9 cellular contexts compared by ENCODE assay signal in the genomic region with DNA sequence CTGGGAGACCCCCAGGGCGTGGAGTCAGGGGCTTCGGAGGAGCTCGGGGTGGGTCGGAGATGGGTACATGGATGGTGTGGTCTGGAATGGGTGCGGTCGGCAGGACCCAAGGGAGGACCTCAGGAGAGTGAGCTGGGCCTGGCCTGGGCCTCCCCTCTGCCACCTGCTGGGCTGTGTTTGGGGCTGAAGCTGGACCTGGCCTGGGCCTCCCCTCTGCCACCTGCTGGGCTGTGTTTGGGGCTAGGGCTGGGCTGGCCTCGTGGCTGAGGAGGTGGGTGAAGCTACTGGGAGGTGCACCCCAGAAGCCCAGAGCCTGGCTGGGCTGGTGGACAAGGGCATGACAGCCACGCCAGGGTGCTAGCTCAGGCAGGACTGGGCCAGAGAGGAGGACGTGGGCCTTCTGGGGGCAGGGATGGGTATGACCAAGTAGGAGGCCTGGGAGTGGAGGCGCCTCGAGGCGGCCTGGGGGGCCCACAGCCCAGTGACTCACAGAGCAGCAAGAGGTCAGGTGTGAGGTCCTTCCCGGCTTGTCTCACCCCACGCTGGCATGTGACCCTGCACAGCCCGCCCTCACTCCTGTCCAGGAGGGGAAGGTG. TPM values are rescaled to one million over a fixed set of nuclear protein-coding genes. Genes with fewer than 3 reads are reported as not detected.
DNase-seq lines count a peak whose midpoint lies in the region; ATAC-seq and TF ChIP-seq lines count a peak whose summit lies in the region.
"Had no signal": no experiment of that assay in that cellular context is flagged by ENCODE, and none has a peak within 500 bp of the region (broad histone marks: within the 10 kb centered on the region; RNA-seq: fewer than 3 reads in every experiment).

No MANE protein-coding gene starts in this region.

- WGBS in mammary epithelial cell (ENCODE audit: low coverage, missing lambda C conversion rate), result 66% methylated on average over 10 of the region's 15 CpGs

- BruUV-seq in mammary epithelial cell (replicated peaks; lab: Mats Ljungman, UMichigan), result no TSS peak

- no peak overlapping the region for H3K4me3 Mint-ChIP-seq in activated naive CD4-positive, alpha-beta T cell treated with anti-CD3 and anti-CD28 coated beads for 36 hours

- no peak overlapping the region for H3K9ac ChIP-seq in Karpas-422 (ENCODE audit: low read length)
- H3K9ac ChIP-seq in mammary epithelial cell (ENCODE audit: insufficient read depth, low read length), result no peak overlapping the region

- H3K27me3 Mint-ChIP-seq in activated naive CD4-positive, alpha-beta T cell treated with anti-CD3 and anti-CD28 coated beads for 36 hours (ENCODE audit: low read depth), result peaks cover 28% of the 10 kb centered on the region

- H3K4me1 Mint-ChIP-seq in activated naive CD4-positive, alpha-beta T cell treated with anti-CD3 and anti-CD28 coated beads for 36 hours (ENCODE audit: low read depth), result peaks cover 13% of the 10 kb centered on the region

- no peaks in the 10 kb centered on the region for H3K36me3 Mint-ChIP-seq in activated naive CD4-positive, alpha-beta T cell treated with anti-CD3 and anti-CD28 coated beads for 36 hours (ENCODE audit: low read depth)

- H3K4me1 ChIP-seq in Karpas-422 (ENCODE audit: low read length), result peaks cover 28% of the 10 kb centered on the region
- H3K4me1 ChIP-seq in mammary epithelial cell (ENCODE audit: insufficient read depth, low read length), result peaks cover 22% of the 10 kb centered on the region
- H3K4me1 ChIP-seq in mucosa of descending colon (ENCODE audit: low read depth), result peaks cover 35% of the 10 kb centered on the region

- DNase-seq in COLO668 (lab: John Stamatoyannopoulos, UW; ENCODE audit: unreplicated experiment) (peak; percentile 70), Karpas-422 (peak; percentile 58), mammary epithelial cell (no peak), mucosa of descending colon (peak in 2 of 3 donors; percentile 63 to 71), AG08396 (ENCODE audit: low spot score) (no peak)
- no peak for DNase-seq in NK-92 treated with Interleukin-12 subunit alpha and Interleukin-12 subunit beta, amount 100 ng/mL, for 24 hours (lab: John Stamatoyannopoulos, UW)
- DNase-seq in activated naive CD4-positive, alpha-beta T cell treated with anti-CD3 and anti-CD28 coated beads for 36 hours, result no peak
- DNase-seq: stimulated activated CD4-positive, alpha-beta T cell treated with anti-CD3 and anti-CD28 coated beads, Interleukin-2, amount 100 ng/mL, for 48 hours had no signal

- H3K27me3 ChIP-seq in Karpas-422 (ENCODE audit: low read length) (no peaks in the 10 kb centered on the region; the same call in 1 of the 2 replicates), mammary epithelial cell (ENCODE audit: insufficient read depth, low read length) (peaks cover 46% of the 10 kb centered on the region)

- H3K79me2 ChIP-seq in Karpas-422 (ENCODE audit: low read length) (no peaks in the 10 kb centered on the region), mammary epithelial cell (ENCODE audit: insufficient read depth, low read length) (no peaks in the 10 kb centered on the region)

- TF ChIP-seq CTCF in mammary epithelial cell (conservative IDR thresholded peaks at IDR 0.05 in 1 of 2, IDR thresholded peaks at IDR 0.05 in 1 of 2; ENCODE audit: extremely low read depth in 1 of 2, insufficient read depth in 1 of 2, low read depth in 1 of 2, low read length in 2 of 2) (peak; percentile 14 to 64), mucosa of descending colon (IDR thresholded peaks at IDR 0.05) (no peak)

- H3K9me2 ChIP-seq in Karpas-422 (replicated peaks; ENCODE audit: insufficient read depth, low read length), result no peaks in the 10 kb centered on the region

- H3K36me3 ChIP-seq in Karpas-422 (ENCODE audit: insufficient read depth, low read length) (no peaks in the 10 kb centered on the region), mammary epithelial cell (ENCODE audit: insufficient read depth, low read length) (no peaks in the 10 kb centered on the region), mucosa of descending colon (ENCODE audit: low read depth) (no peaks in the 10 kb centered on the region)

- H3K4me3 ChIP-seq in Karpas-422 (ENCODE audit: low read length) (no peak overlapping the region), mammary epithelial cell (replicated peaks in 1 of 3; ENCODE audit: insufficient read depth in 1 of 3, low read depth in 2 of 3, low read length in 3 of 3) (no peak overlapping the region), mucosa of descending colon (no peak overlapping the region)

- H2AFZ ChIP-seq in Karpas-422 (ENCODE audit: low read length), result no peak overlapping the region
- no peak overlapping the region for H2AFZ ChIP-seq in mammary epithelial cell (ENCODE audit: low read depth, low read length)

- H3K27ac ChIP-seq in Karpas-422 (ENCODE audit: low read length) (no peak overlapping the region), mammary epithelial cell (ENCODE audit: insufficient read depth, low read depth, low read length) (no peak overlapping the region)

- H3K9me3 ChIP-seq in Karpas-422 (ENCODE audit: low read length), result no peaks in the 10 kb centered on the region
- no peaks in the 10 kb centered on the region for H3K9me3 ChIP-seq in mammary epithelial cell (replicated peaks; ENCODE audit: insufficient read depth, low read length)
- no peaks in the 10 kb centered on the region for H3K9me3 ChIP-seq in mucosa of descending colon

- no peak overlapping the region for H3K27ac Mint-ChIP-seq in activated naive CD4-positive, alpha-beta T cell treated with anti-CD3 and anti-CD28 coated beads for 36 hours

- intact Hi-C loops in mammary epithelial cell (cut with micrococcal nuclease) (loop anchor here (1.0 to 5.0 kb wide), 2 partner anchors 34 to 66 kb away; no protein-coding TSS in a partner anchor), mucosa of descending colon (cut with DNase I, micrococcal nuclease) (no loop called here)
- intact Hi-C loops in activated naive CD4-positive, alpha-beta T cell treated with anti-CD3 and anti-CD28 coated beads for 36 hours (cut with micrococcal nuclease), result no loop called here

- ATAC-seq in mucosa of descending colon (peak; percentile 76), HG03469 (IDR thresholded peaks at IDR 0.05; ENCODE audit: unreplicated experiment) (no peak)

- no peaks in the 10 kb centered on the region for H3K9me3 Mint-ChIP-seq in activated naive CD4-positive, alpha-beta T cell treated with anti-CD3 and anti-CD28 coated beads for 36 hours

- dilution Hi-C loops in mammary epithelial cell (cut with HindIII; ENCODE audit: low sequenced_read_pairs), result no loop called here

- in situ Hi-C loops in mammary epithelial cell (cut with MboI; ENCODE audit: low sequenced_read_pairs in 2 of 2), result no loop called here

- peaks cover 11% of the 10 kb centered on the region; the same call in 1 of the 2 replicates for H4K20me1 ChIP-seq in Karpas-422 (ENCODE audit: insufficient read depth, low read depth, low read length)
- H4K20me1 ChIP-seq in mammary epithelial cell (ENCODE audit: insufficient read depth, low read length), result peaks cover 7% of the 10 kb centered on the region

- CTCF ChIA-PET in mammary epithelial cell (lab: Charles Lee; ENCODE audit: low non-redundant PET), result interaction anchor here (0.7 kb wide), 1 partner anchor 335 kb away, joined by 7 read pairs; a partner anchor contains a TSS
- CTCF ChIA-PET in activated naive CD4-positive, alpha-beta T cell treated with anti-CD3 and anti-CD28 coated beads for 36 hours (lab: Charles Lee), result interaction anchor here (0.6 to 1.3 kb wide), 2 partner anchors 10 to 32 kb away, joined by 3 to 7 read pairs; no protein-coding TSS in a partner anchor

- no peak overlapping the region for H3K4me2 ChIP-seq in Karpas-422 (ENCODE audit: low read depth, low read length, poor library complexity, severe bottlenecking)
- H3K4me2 ChIP-seq in mammary epithelial cell (ENCODE audit: insufficient read depth, low read depth, low read length), result no peak overlapping the region

RNA-seq across cellular contexts. Expression of a gene that starts 14.5 kb away (rescaled TPM):
- not detected in 2 replicates for total RNA-seq in Karpas-422 (2014; rRNA removed; shearing (Covaris generic); ENCODE audit: low replicate concordance)
- total RNA-seq in mammary epithelial cell (not detected), mucosa of descending colon (1 to 10 TPM; 2.2 to 4.3 (median 2.7) TPM)
- polyA plus RNA-seq in mammary epithelial cell, result not detected
- not detected for polyA minus RNA-seq in mammary epithelial cell
- not detected for total RNA-seq in activated naive CD4-positive, alpha-beta T cell treated with anti-CD3 and anti-CD28 coated beads for 36 hours

RNA-seq across cellular contexts. Expression of a gene that starts 20.9 kb away (rescaled TPM):
- total RNA-seq in Karpas-422 (2014; rRNA removed; shearing (Covaris generic); ENCODE audit: low replicate concordance), result 32.5 and 63.5 TPM in 2 replicates
- total RNA-seq in mammary epithelial cell, result 100 to 1,000 TPM in 1 of 2 donors, 10 to 100 TPM in 1; 62.0 to 124 TPM
- polyA plus RNA-seq in mammary epithelial cell, result 84.6 TPM
- polyA minus RNA-seq in mammary epithelial cell, result 96.0 TPM
- total RNA-seq in mucosa of descending colon, result 10 to 100 TPM; 47.3 to 56.2 (median 54.6) TPM
- 100 to 1,000 TPM; 113 to 119 TPM for total RNA-seq in activated naive CD4-positive, alpha-beta T cell treated with anti-CD3 and anti-CD28 coated beads for 36 hours

RNA-seq across cellular contexts. Expression of a gene that starts 22.2 kb away (rescaled TPM):
- 13.9 and 21.2 TPM in 2 replicates for total RNA-seq in Karpas-422 (2014; rRNA removed; shearing (Covaris generic); ENCODE audit: low replicate concordance)
- total RNA-seq in mammary epithelial cell, result 10 to 100 TPM in 1 of 2 donors, 1 to 10 TPM in 1; 4.3 to 18.9 TPM
- polyA plus RNA-seq in mammary epithelial cell, result 12.4 TPM
- polyA minus RNA-seq in mammary epithelial cell, result 1.4 TPM
- total RNA-seq in mucosa of descending colon, result 10 to 100 TPM in 2 of 3 donors, 1 to 10 TPM in 1; 9.0 to 14.7 (median 11.0) TPM
- total RNA-seq in activated naive CD4-positive, alpha-beta T cell treated with anti-CD3 and anti-CD28 coated beads for 36 hours, result 10 to 100 TPM; 19.4 to 20.2 TPM

RNA-seq across cellular contexts. Expression of a gene that starts 28.1 kb away (rescaled TPM):
- 0.72 TPM in 1 of 2 replicates, not detected in the other for total RNA-seq in Karpas-422 (2014; rRNA removed; shearing (Covaris generic); ENCODE audit: low replicate concordance)
- total RNA-seq in mammary epithelial cell, result 10 to 100 TPM in 1 of 2 donors, 1 to 10 TPM in 1; 4.8 to 28.6 TPM
- polyA plus RNA-seq in mammary epithelial cell, result 4.6 TPM
- 9.7 TPM for polyA minus RNA-seq in mammary epithelial cell
- total RNA-seq in mucosa of descending colon, result under 1 TPM; 0.23 to 0.99 (median 0.32) TPM
- under 1 TPM; 0.52 to 0.69 TPM for total RNA-seq in activated naive CD4-positive, alpha-beta T cell treated with anti-CD3 and anti-CD28 coated beads for 36 hours

RNA-seq across cellular contexts. Expression of a gene that starts 43.7 kb away (rescaled TPM):
- not detected in 2 replicates for total RNA-seq in Karpas-422 (2014; rRNA removed; shearing (Covaris generic); ENCODE audit: low replicate concordance)
- total RNA-seq in mammary epithelial cell, result not detected
- not detected for polyA plus RNA-seq in mammary epithelial cell
- polyA minus RNA-seq in mammary epithelial cell, result not detected
- under 1 TPM in 1 of 3 donors, not detected in 2; 0.24 TPM for total RNA-seq in mucosa of descending colon
- total RNA-seq in activated naive CD4-positive, alpha-beta T cell treated with anti-CD3 and anti-CD28 coated beads for 36 hours, result not detected

Comparison
In these comparisons a context has a peak if more than half of its experiments do, and no peak if none do; other contexts are left out.
1. DNase-seq: peak in COLO668 (single experiment), Karpas-422 (single experiment) and mucosa of descending colon (2 of 3); none in mammary epithelial cell (single experiment), AG08396 (single experiment), NK-92 treated with Interleukin-12 subunit alpha and Interleukin-12 subunit beta, amount 100 ng/mL, for 24 hours (single experiment) and activated naive CD4-positive, alpha-beta T cell treated with anti-CD3 and anti-CD28 coated beads for 36 hours (single experiment).